Comparison of ENCODE assay signal across 10 cellular contexts in genomic region chr12:93896427-93896826, GRCh38.
DNase-seq lines count a peak whose midpoint lies in the region; ATAC-seq and TF ChIP-seq lines count a peak whose summit lies in the region.
"Had no signal": no experiment of that assay in that cellular context is flagged by ENCODE, and none has a peak within 500 bp of the region (broad histone marks: within the 10 kb centered on the region; RNA-seq: fewer than 3 reads in every experiment).

No MANE protein-coding gene starts in this region.

- H3K4me1 ChIP-seq in psoas muscle: peaks cover 35% of the 10 kb centered on the region

- H3K9me3 Mint-ChIP-seq in endothelial cell (ENCODE audit: unreplicated experiment): no peaks in the 10 kb centered on the region
- H3K9me3 Mint-ChIP-seq in activated CD4-positive, alpha-beta memory T cell treated with anti-CD3 and anti-CD28 coated beads, Interleukin-2, amount 10 ng/mL, durations not matched to agents 7 days and 5 days: peaks cover 3% of the 10 kb centered on the region
- H3K9me3 Mint-ChIP-seq: stimulated activated naive CD8-positive, alpha-beta T cell treated with anti-CD3 and anti-CD28 coated beads, Interleukin-15, Interleukin-2, amounts not matched to agents 100 ng/mL and 50 ng/mL, for 24 hours had no signal

- no peak overlapping the region for H3K4me3 ChIP-seq in GM12864 (ENCODE audit: low read depth, low read length)
- H3K4me3 ChIP-seq in psoas muscle: no peak overlapping the region
- H3K4me3 ChIP-seq: lung had no signal

- TF ChIP-seq CTCF in GM12864 (IDR thresholded peaks at IDR 0.05; ENCODE audit: low read depth, low read length, missing control alignments) (peak; percentile 18), endothelial cell (IDR thresholded peaks at IDR 0.05; ENCODE audit: unreplicated experiment) (peak; percentile 55), psoas muscle (IDR thresholded peaks at IDR 0.05) (peak; percentile 13)

- no peaks in the 10 kb centered on the region for H3K36me3 Mint-ChIP-seq in endothelial cell (ENCODE audit: low read depth, unreplicated experiment)
- H3K36me3 Mint-ChIP-seq in activated CD4-positive, alpha-beta memory T cell treated with anti-CD3 and anti-CD28 coated beads, Interleukin-2, amount 10 ng/mL, durations not matched to agents 7 days and 5 days (ENCODE audit: low read depth): peaks cover 7% of the 10 kb centered on the region

- peaks cover 52% of the 10 kb centered on the region for H3K4me1 Mint-ChIP-seq in endothelial cell (ENCODE audit: unreplicated experiment)
- peaks cover 29% of the 10 kb centered on the region for H3K4me1 Mint-ChIP-seq in activated CD4-positive, alpha-beta memory T cell treated with anti-CD3 and anti-CD28 coated beads, Interleukin-2, amount 10 ng/mL, durations not matched to agents 7 days and 5 days

- WGBS in psoas muscle, 3 donors: 91 to 96% (median 96%) methylated on average over 1 of the region's 1 CpG

- H3K9me3 ChIP-seq in psoas muscle: no peaks in the 10 kb centered on the region

- CTCF ChIA-PET in activated CD4-positive, alpha-beta memory T cell treated with anti-CD3 and anti-CD28 coated beads, Interleukin-2, amount 10 ng/mL, durations not matched to agents 7 days and 5 days (lab: Charles Lee): no interaction called here

- no peaks in the 10 kb centered on the region for H3K36me3 ChIP-seq in psoas muscle (ENCODE audit: insufficient read depth in 1 of 2, low read depth in 1 of 2)

- no peak overlapping the region for H3K4me3 Mint-ChIP-seq in endothelial cell (ENCODE audit: unreplicated experiment)
- H3K4me3 Mint-ChIP-seq in activated CD4-positive, alpha-beta memory T cell treated with anti-CD3 and anti-CD28 coated beads, Interleukin-2, amount 10 ng/mL, durations not matched to agents 7 days and 5 days: no peak overlapping the region
- H3K4me3 Mint-ChIP-seq: stimulated activated naive CD8-positive, alpha-beta T cell treated with anti-CD3 and anti-CD28 coated beads, Interleukin-15, Interleukin-2, amounts not matched to agents 100 ng/mL and 50 ng/mL, for 24 hours had no signal

- H3K27me3 Mint-ChIP-seq in endothelial cell (ENCODE audit: unreplicated experiment): peaks cover 8% of the 10 kb centered on the region
- no peaks in the 10 kb centered on the region for H3K27me3 Mint-ChIP-seq in activated CD4-positive, alpha-beta memory T cell treated with anti-CD3 and anti-CD28 coated beads, Interleukin-2, amount 10 ng/mL, durations not matched to agents 7 days and 5 days
- H3K27me3 Mint-ChIP-seq: stimulated activated naive CD8-positive, alpha-beta T cell treated with anti-CD3 and anti-CD28 coated beads, Interleukin-15, Interleukin-2, amounts not matched to agents 100 ng/mL and 50 ng/mL, for 24 hours had no signal

- ATAC-seq in psoas muscle (no peak), HG03280 (IDR thresholded peaks at IDR 0.05; ENCODE audit: unreplicated experiment) (no peak), GM19395 (IDR thresholded peaks at IDR 0.05; ENCODE audit: unreplicated experiment) (no peak)

- peak overlapping the region; percentile 10 for H3K27ac Mint-ChIP-seq in endothelial cell (ENCODE audit: unreplicated experiment)
- no peak overlapping the region for H3K27ac Mint-ChIP-seq in activated CD4-positive, alpha-beta memory T cell treated with anti-CD3 and anti-CD28 coated beads, Interleukin-2, amount 10 ng/mL, durations not matched to agents 7 days and 5 days
- H3K27ac Mint-ChIP-seq: stimulated activated naive CD8-positive, alpha-beta T cell treated with anti-CD3 and anti-CD28 coated beads, Interleukin-15, Interleukin-2, amounts not matched to agents 100 ng/mL and 50 ng/mL, for 24 hours had no signal

- no peaks in the 10 kb centered on the region for H3K27me3 ChIP-seq in psoas muscle (ENCODE audit: insufficient read depth in 3 of 3, low read length in 2 of 3)

- no peak overlapping the region for H3K27ac ChIP-seq in psoas muscle

- POLR2A ChIA-PET in activated CD4-positive, alpha-beta memory T cell treated with anti-CD3 and anti-CD28 coated beads, Interleukin-2, amount 10 ng/mL, durations not matched to agents 7 days and 5 days (lab: Charles Lee): no interaction called here

- intact Hi-C loops in psoas muscle (cut with DNase I): loop anchor here (5.0 to 10.0 kb wide), 5 partner anchors 46 to 322 kb away; partner anchors contain the start of gene SOCS2 (in 1 of the 2)

- no peak for DNase-seq in GM12864 (ENCODE audit: low read depth)
- peak; percentile 28 for DNase-seq in OCI-M1 (lab: John Stamatoyannopoulos, UW)
- DNase-seq in endothelial cell (ENCODE audit: low spot score): no peak
- DNase-seq in psoas muscle: no peak
- no peak for DNase-seq in activated CD4-positive, alpha-beta memory T cell treated with anti-CD3 and anti-CD28 coated beads, Interleukin-2, amount 10 ng/mL, durations not matched to agents 7 days and 5 days
- DNase-seq: hypothalamus had no signal
